ENCODE assay signal across 7 cellular contexts in the genomic region with DNA sequence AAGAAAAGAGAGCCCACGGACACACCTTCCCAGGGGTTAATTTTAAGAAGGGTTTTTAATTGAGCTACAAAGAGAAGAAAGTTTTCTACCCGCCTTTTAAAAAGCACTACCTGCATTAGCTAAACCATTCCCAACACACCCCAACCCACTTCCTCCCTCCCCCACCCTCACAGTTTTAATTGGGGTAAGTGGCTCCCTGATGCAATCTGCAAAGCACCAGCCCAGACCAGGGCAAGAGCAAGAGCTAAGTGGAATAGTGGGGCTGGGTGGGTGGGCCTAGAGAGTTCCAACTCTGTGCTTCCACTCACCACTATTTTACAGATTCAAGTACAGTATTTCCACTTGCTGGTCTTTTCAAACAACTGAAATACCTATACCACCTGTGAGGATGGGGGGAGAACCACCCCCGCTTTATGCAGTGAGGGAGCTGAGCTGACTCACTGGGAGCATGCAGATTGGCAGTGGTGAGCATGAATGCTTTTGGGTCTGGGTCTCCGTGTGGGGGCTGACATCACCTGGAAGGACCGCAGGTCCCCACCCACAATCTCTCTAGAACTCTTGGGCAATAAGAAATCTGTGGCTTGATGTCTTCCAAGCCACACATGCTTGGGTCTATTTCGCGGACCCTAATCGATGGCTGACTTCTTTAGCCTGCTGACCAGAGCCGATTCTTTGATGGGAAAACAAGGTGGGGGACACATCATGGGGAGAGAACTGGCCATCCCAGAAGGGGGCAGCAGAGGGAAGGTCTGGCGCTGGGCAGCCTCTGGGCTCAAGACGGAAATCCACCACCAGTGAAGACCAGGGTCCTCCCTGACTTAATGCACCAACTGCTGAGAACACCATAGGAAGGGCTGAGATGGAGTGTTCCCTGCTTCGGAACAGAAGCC.
A peak's percentile ranks its signal among the peaks of the same experiment; 100 is the strongest.
DNase-seq lines count a peak whose midpoint lies in the region; ATAC-seq and TF ChIP-seq lines count a peak whose summit lies in the region.

No MANE protein-coding gene starts in this region.

- no peaks in the 10 kb centered on the region for H3K36me3 ChIP-seq in HUES6 (ENCODE audit: control insufficient read depth, insufficient read depth, low read length)
- H3K36me3 ChIP-seq in heart right ventricle: no peaks in the 10 kb centered on the region

- ATAC-seq in heart right ventricle: peak in 6 of 8 donors; percentile 22 to 52 (median 43)
- no peak for ATAC-seq in GM21576 (IDR thresholded peaks at IDR 0.05; ENCODE audit: unreplicated experiment)

- no peaks in the 10 kb centered on the region for H3K27me3 ChIP-seq in HUES6 (ENCODE audit: control insufficient read depth, insufficient read depth, low read length)
- no peaks in the 10 kb centered on the region for H3K27me3 ChIP-seq in heart right ventricle

- H3K4me1 ChIP-seq in HUES6 (ENCODE audit: control insufficient read depth, insufficient read depth, low read length) (peaks cover 67% of the 10 kb centered on the region), heart right ventricle (peaks cover 14 to 92% (median 83%) of the 10 kb centered on the region in 9 donors)

- peak overlapping the region; percentile 45 for H3K9ac ChIP-seq in HUES6 (ENCODE audit: low read length)

- no peaks in the 10 kb centered on the region for H3K9me3 ChIP-seq in HUES6 (ENCODE audit: control insufficient read depth, insufficient read depth, low read depth, low read length)
- H3K9me3 ChIP-seq in heart right ventricle: no peaks in the 10 kb centered on the region

- intact Hi-C loops in heart right ventricle (cut with DNase I): loop anchor here in 6 of 10 donors (5.0 to 10.0 kb wide), 9 partner anchors 33 to 186 kb away; partner anchors contain the start of gene SSBP3 (in 4 of the 6)

- 67 to 76% methylated on average over 12 of the region's 12 CpGs for WGBS in heart right ventricle, 2 donors

- peak overlapping the region; percentile 11; the same call in 1 of the 2 replicates for H3K4me3 ChIP-seq in HUES6 (ENCODE audit: low read depth, low read length)
- H3K4me3 ChIP-seq in heart right ventricle: no peak overlapping the region

- H3K27ac ChIP-seq in HUES6 (ENCODE audit: low read depth, low read length) (peak overlapping the region; percentile 68), heart right ventricle (peak overlapping the region in 6 of 10 donors; percentile 19 to 88 (median 74))

- TF ChIP-seq CTCF in heart right ventricle (IDR thresholded peaks at IDR 0.05): peak; percentile 16 to 71 (median 67)

- DNase-seq in EH (ENCODE audit: low read depth): peak; percentile 56
- peak; percentile 28 to 35 for DNase-seq in activated CD4-positive, alpha-beta T cell treated with anti-CD3 and anti-CD28 coated beads, Interleukin-2, amount 50 U/mL, for 48 hours
- DNase-seq in heart right ventricle: peak; percentile 57 to 68
- peak; percentile 51 for DNase-seq in stimulated activated CD8-positive, alpha-beta memory T cell treated with anti-CD3 and anti-CD28 coated beads, Interleukin-4, amount 100 ng/mL, for 48 hours
- no peak for DNase-seq in NCI-H1048 (lab: John Stamatoyannopoulos, UW)
